ENCODE assay signal across 12 cellular contexts in genomic region chr16:471353-472198, GRCh38. TPM values are rescaled to one million over a fixed set of nuclear protein-coding genes. Genes with fewer than 3 reads are reported as not detected.
DNase-seq lines count a peak whose midpoint lies in the region; ATAC-seq and TF ChIP-seq lines count a peak whose summit lies in the region.
"Had no signal": no experiment of that assay in that cellular context is flagged by ENCODE, and none has a peak within 500 bp of the region (broad histone marks: within the 10 kb centered on the region; RNA-seq: fewer than 3 reads in every experiment).

No MANE protein-coding gene starts in this region.

- H3K27me3 ChIP-seq in left ventricle myocardium inferior (ENCODE audit: low read depth), result no peaks in the 10 kb centered on the region
- H3K27me3 ChIP-seq in prostate gland (replicated peaks; ENCODE audit: insufficient read depth), result no peaks in the 10 kb centered on the region

- intact Hi-C loops in left ventricle myocardium inferior (cut with micrococcal nuclease) (no loop called here), prostate gland (cut with DNase I) (no loop called here)

- H3K27me3 Mint-ChIP-seq in WTC11 (ENCODE audit: low read depth), result no peaks in the 10 kb centered on the region
- H3K27me3 Mint-ChIP-seq: naive B cell had no signal

- peaks cover 45% of the 10 kb centered on the region for H3K4me1 Mint-ChIP-seq in WTC11

- H3K4me3 ChIP-seq in left ventricle myocardium inferior, result no peak overlapping the region
- no peak overlapping the region for H3K4me3 ChIP-seq in prostate gland

- DNase-seq in ELF-1 (ENCODE audit: low read depth, low spot score), result peak; percentile 84
- peak; percentile 68 for DNase-seq in WTC11 (ENCODE audit: low spot score)
- DNase-seq in left ventricle myocardium inferior, result peak; percentile 25
- DNase-seq in prostate gland (ENCODE audit: low spot score), result peak; percentile 14
- DNase-seq in NCI-H128 (lab: John Stamatoyannopoulos, UW; ENCODE audit: unreplicated experiment), result no peak
- no peak for DNase-seq in SW480 (ENCODE audit: low spot score)
- DNase-seq in NCI-H1436 (lab: John Stamatoyannopoulos, UW), result no peak
- no peak for DNase-seq in NCI-H146 treated with DMSO at 0.1 percent for 48 hours (lab: John Stamatoyannopoulos, UW; ENCODE audit: unreplicated experiment)
- DNase-seq: activated T-cell treated with anti-CD3 and anti-CD28 coated beads, Interleukin-2, amount 50 U/mL, for 48 hours; effector memory CD4-positive, alpha-beta T cell; naive B cell; NCI-H2029 had no signal

- peaks cover 12% of the 10 kb centered on the region for H3K36me3 ChIP-seq in left ventricle myocardium inferior
- H3K36me3 ChIP-seq in prostate gland, result no peaks in the 10 kb centered on the region

- WGBS in prostate gland, result 48% methylated on average over 32 of the region's 32 CpGs

- H3K36me3 Mint-ChIP-seq in WTC11, result no peaks in the 10 kb centered on the region
- H3K36me3 Mint-ChIP-seq: naive B cell had no signal

- CTCF ChIA-PET in WTC11 (lab: Charles Lee), result interaction anchor here (0.6 to 2.5 kb wide), 4 partner anchors 16 to 85 kb away, joined by 3 to 14 read pairs (median 4); no protein-coding TSS in a partner anchor

- TF ChIP-seq POLR2A in prostate gland (IDR thresholded peaks at IDR 0.05), result no peak

- H3K4me3 Mint-ChIP-seq in WTC11, result peak overlapping the region; percentile 16; the same call in 1 of the 2 replicates
- H3K4me3 Mint-ChIP-seq: naive B cell had no signal

- H3K9me3 Mint-ChIP-seq in WTC11, result no peaks in the 10 kb centered on the region
- H3K9me3 Mint-ChIP-seq: naive B cell had no signal

- H3K9me3 ChIP-seq in left ventricle myocardium inferior (replicated peaks) (no peaks in the 10 kb centered on the region), prostate gland (no peaks in the 10 kb centered on the region)

- H3K27ac Mint-ChIP-seq in WTC11, result peak overlapping the region; percentile 94
- H3K27ac Mint-ChIP-seq: naive B cell had no signal

- H3K27ac ChIP-seq in left ventricle myocardium inferior (replicated peaks), result no peak overlapping the region
- H3K27ac ChIP-seq in prostate gland, result no peak overlapping the region

- TF ChIP-seq CTCF in WTC11 (IDR thresholded peaks at IDR 0.05) (no peak), left ventricle myocardium inferior (IDR thresholded peaks at IDR 0.05; ENCODE audit: borderline replicate concordance) (no peak), prostate gland (IDR thresholded peaks at IDR 0.05) (no peak)

- POLR2A ChIA-PET in WTC11 (lab: Charles Lee), result no interaction called here

- peaks cover 6% of the 10 kb centered on the region for H3K4me1 ChIP-seq in left ventricle myocardium inferior
- no peaks in the 10 kb centered on the region for H3K4me1 ChIP-seq in prostate gland (replicated peaks)

- ATAC-seq in WTC11, result peak; percentile 87

TF ChIP-seq in WTC11, 78 proteins besides CTCF, POLR2A, EP300 and RAD21:
- TF ChIP-seq MAX (CRISPR knock-in tag; IDR thresholded peaks at IDR 0.05) (peak; percentile 31; the same call in 1 of the 2 replicates), MYBL2 (CRISPR knock-in tag; IDR thresholded peaks at IDR 0.05) (no peak), PRDM15 (CRISPR knock-in tag; IDR thresholded peaks at IDR 0.05) (peak; percentile 32; the same call in 1 of the 2 replicates), JAZF1 (CRISPR knock-in tag; IDR thresholded peaks at IDR 0.05) (no peak), FOXP1 (CRISPR knock-in tag; IDR thresholded peaks at IDR 0.05; ENCODE audit: borderline replicate concordance) (peak; percentile 60; the same call in 1 of the 2 replicates), ZNF425 (CRISPR knock-in tag; conservative IDR thresholded peaks at IDR 0.05) (no peak), ZNF512 (CRISPR knock-in tag; IDR thresholded peaks at IDR 0.05; ENCODE audit: borderline replicate concordance) (no peak), TP53 (CRISPR knock-in tag; IDR thresholded peaks at IDR 0.05) (no peak), ZBTB21 (CRISPR knock-in tag; IDR thresholded peaks at IDR 0.05; ENCODE audit: borderline replicate concordance) (peak; percentile 83), E2F5 (CRISPR knock-in tag; IDR thresholded peaks at IDR 0.05) (0 out of 2 replicates have a peak, but pooled peaks have one; percentile 20), ZNF416 (CRISPR knock-in tag; IDR thresholded peaks at IDR 0.05) (no peak)

RNA-seq across cellular contexts. Expression of gene RAB11FIP3, which starts 46.1 kb away (rescaled TPM):
- total RNA-seq in WTC11 (2021) (37.1 to 38.6 TPM (median 37.9 TPM) in 3 replicates), left ventricle myocardium inferior (27.4 TPM), prostate gland (10 to 100 TPM; 33.2 to 93.2 TPM)

RNA-seq across cellular contexts. Expression of gene CAPN15, which starts 55.9 kb away (rescaled TPM):
- total RNA-seq in WTC11 (2021) (89.3 to 110 TPM (median 93.8 TPM) in 3 replicates), left ventricle myocardium inferior (17.4 TPM), prostate gland (10 to 100 TPM; 59.7 to 80.7 TPM)

Comparison
In these comparisons a context has a peak if more than half of its experiments do, and no peak if none do; other contexts are left out.
1. DNase-seq: peak in ELF-1 (single experiment), WTC11 (single experiment), left ventricle myocardium inferior (single experiment) and prostate gland (single experiment); none in NCI-H128 (single experiment), SW480 (single experiment), NCI-H1436 (single experiment) and NCI-H146 treated with DMSO at 0.1 percent for 48 hours (single experiment).